8 cellular contexts compared by ENCODE assay signal in genomic region chr6:37155394-37156312, GRCh38. TPM values are rescaled to one million over a fixed set of nuclear protein-coding genes. Genes with fewer than 3 reads are reported as not detected.
DNase-seq lines count a peak whose midpoint lies in the region; ATAC-seq, FAIRE-seq and TF ChIP-seq lines count a peak whose summit lies in the region.

No MANE protein-coding gene starts in this region.

- no peaks in the 10 kb centered on the region for H3K9me3 Mint-ChIP-seq in T-helper 2 cell treated with Interferon-gamma antibody and Interleukin-4, amounts not matched to agents 5 μg/mL and 100 μg/mL, for 36 hours

- no peaks in the 10 kb centered on the region for H3K36me3 ChIP-seq in HepG2 (replicated peaks in 1 of 2; ENCODE audit: control insufficient read depth in 1 of 2, insufficient read depth in 2 of 2, low read length in 2 of 2)

- H3K27ac Mint-ChIP-seq in T-helper 2 cell treated with Interferon-gamma antibody and Interleukin-4, amounts not matched to agents 5 μg/mL and 100 μg/mL, for 36 hours, result no peak overlapping the region

- peak overlapping the region; percentile 75 for H3K4me2 ChIP-seq in HepG2 (ENCODE audit: low read depth, low read length)

- peak overlapping the region; percentile 21 to 49 (median 37) for H3K4me3 ChIP-seq in HepG2 (replicated peaks in 1 of 3; ENCODE audit: insufficient read depth in 1 of 3, low read depth in 2 of 3, low read length in 3 of 3)

- WGBS in HepG2 (ENCODE audit: low lambda C conversion rate), result 15% methylated on average over 11 of the region's 11 CpGs

- intact Hi-C loops in HepG2 (cut with micrococcal nuclease; ENCODE audit: unreplicated experiment), result loop anchor here (2.0 kb wide), 1 partner anchor 13 kb away; no protein-coding TSS in a partner anchor

- H3K27me3 ChIP-seq in HepG2 (ENCODE audit: control insufficient read depth in 1 of 2, insufficient read depth in 2 of 2, low read length in 2 of 2), result no peaks in the 10 kb centered on the region

- peak overlapping the region; percentile 61 for H3K4me3 Mint-ChIP-seq in T-helper 2 cell treated with Interferon-gamma antibody and Interleukin-4, amounts not matched to agents 5 μg/mL and 100 μg/mL, for 36 hours

- TF ChIP-seq CTCF in HepG2 (CRISPR knock-in tag; IDR thresholded peaks at IDR 0.05), result no peak

- no peaks in the 10 kb centered on the region for H3K27me3 Mint-ChIP-seq in T-helper 2 cell treated with Interferon-gamma antibody and Interleukin-4, amounts not matched to agents 5 μg/mL and 100 μg/mL, for 36 hours (ENCODE audit: low read depth)

- H3K27ac ChIP-seq in HepG2 (ENCODE audit: extremely low read length, insufficient read depth, low read length) (no peak overlapping the region), caudate nucleus (ENCODE audit: low read depth, low read length) (no peak overlapping the region)

- H3K79me2 ChIP-seq in HepG2 (ENCODE audit: insufficient read depth, low read length), result no peaks in the 10 kb centered on the region

- peak overlapping the region; percentile 57 for H3K9ac ChIP-seq in HepG2 (ENCODE audit: insufficient read depth, low read depth, low read length)

- H3K4me1 Mint-ChIP-seq in T-helper 2 cell treated with Interferon-gamma antibody and Interleukin-4, amounts not matched to agents 5 μg/mL and 100 μg/mL, for 36 hours (ENCODE audit: low read depth), result peaks cover 17% of the 10 kb centered on the region

- H4K20me1 ChIP-seq in HepG2 (ENCODE audit: insufficient read depth, low read length), result no peaks in the 10 kb centered on the region

- peaks cover 56% of the 10 kb centered on the region for H3K4me1 ChIP-seq in HepG2 (ENCODE audit: insufficient read depth, low read length)

- in situ Hi-C loops in HepG2 (cut with HindIII; ENCODE audit: extremely low pct_ligation_motif_present, low pct_unique_long_range_greater_than_20kb), result no loop called here

- TF ChIP-seq EP300 in HepG2 (IDR thresholded peaks at IDR 0.05; ENCODE audit: low read depth in 2 of 2, low read length in 2 of 2) (no peak), HepG2 (CRISPR knock-in tag; IDR thresholded peaks at IDR 0.05; ENCODE audit: borderline replicate concordance) (no peak)

- H3K9me3 ChIP-seq in HepG2 (ENCODE audit: low read length), result no peaks in the 10 kb centered on the region

- DNase-seq in T-helper 2 cell treated with Interferon-gamma antibody and Interleukin-4, amounts not matched to agents 5 μg/mL and 100 μg/mL, for 36 hours (ENCODE audit: low spot score), result peak; percentile 78
- DNase-seq in HepG2 (ENCODE audit: low spot score) (no peak), caudate nucleus (lab: John Stamatoyannopoulos, UW) (no peak), occipital lobe (lab: John Stamatoyannopoulos, UW) (no peak), putamen (ENCODE audit: low spot score) (no peak)
- no peak for DNase-seq in effector CD4-positive, alpha-beta T cell

- FAIRE-seq in HepG2 (lab: Jason Lieb, UNC), result no peak

- peak overlapping the region; percentile 50 for H2AFZ ChIP-seq in HepG2 (ENCODE audit: low read length)

- H3K36me3 Mint-ChIP-seq in T-helper 2 cell treated with Interferon-gamma antibody and Interleukin-4, amounts not matched to agents 5 μg/mL and 100 μg/mL, for 36 hours (ENCODE audit: low read depth), result no peaks in the 10 kb centered on the region

- BruUV-seq in HepG2 (replicated peaks; lab: Mats Ljungman, UMichigan), result no TSS peak

- no peak for TF ChIP-seq RAD21 in HepG2 (CRISPR knock-in tag; IDR thresholded peaks at IDR 0.05)

- no peak for TF ChIP-seq POLR2A in HepG2 (IDR thresholded peaks at IDR 0.05; ENCODE audit: insufficient read depth in 1 of 2, low read depth in 2 of 2, low read length in 2 of 2)

- POLR2A ChIA-PET in HepG2 (lab: Yijun Ruan, JAX), result interaction anchor here (0.8 to 2.3 kb wide), 7 partner anchors 8 to 46 kb away, joined by 3 to 5 read pairs (median 5); partner anchors contain the start of gene PIM1

- peak; percentile 93 for ATAC-seq in GM18867 (IDR thresholded peaks at IDR 0.05; ENCODE audit: unreplicated experiment)
- peak; percentile 88 for ATAC-seq in HG02840 (IDR thresholded peaks at IDR 0.05; ENCODE audit: low FRiP score, unreplicated experiment)
- peak; percentile 59; the same call in 2 of the 3 replicates for ATAC-seq in HepG2

- CTCF ChIA-PET in HepG2 (lab: Yijun Ruan, JAX; ENCODE audit: low intra/inter-chr PET ratio, low total read pairs), result no interaction called here

TF ChIP-seq in HepG2, 621 proteins besides CTCF, POLR2A, EP300 and RAD21 (continues in another document):
- TF ChIP-seq TOPORS (CRISPR knock-in tag; IDR thresholded peaks at IDR 0.05) (no peak), EZH2 (conservative IDR thresholded peaks at IDR 0.05; ENCODE audit: low read depth, low read length) (no peak), REXO4 (CRISPR knock-in tag; IDR thresholded peaks at IDR 0.05; ENCODE audit: borderline replicate concordance) (no peak), PHB2 (IDR thresholded peaks at IDR 0.05; ENCODE audit: partially characterized antibody) (no peak)
- TF ChIP-seq, protein P1, sequence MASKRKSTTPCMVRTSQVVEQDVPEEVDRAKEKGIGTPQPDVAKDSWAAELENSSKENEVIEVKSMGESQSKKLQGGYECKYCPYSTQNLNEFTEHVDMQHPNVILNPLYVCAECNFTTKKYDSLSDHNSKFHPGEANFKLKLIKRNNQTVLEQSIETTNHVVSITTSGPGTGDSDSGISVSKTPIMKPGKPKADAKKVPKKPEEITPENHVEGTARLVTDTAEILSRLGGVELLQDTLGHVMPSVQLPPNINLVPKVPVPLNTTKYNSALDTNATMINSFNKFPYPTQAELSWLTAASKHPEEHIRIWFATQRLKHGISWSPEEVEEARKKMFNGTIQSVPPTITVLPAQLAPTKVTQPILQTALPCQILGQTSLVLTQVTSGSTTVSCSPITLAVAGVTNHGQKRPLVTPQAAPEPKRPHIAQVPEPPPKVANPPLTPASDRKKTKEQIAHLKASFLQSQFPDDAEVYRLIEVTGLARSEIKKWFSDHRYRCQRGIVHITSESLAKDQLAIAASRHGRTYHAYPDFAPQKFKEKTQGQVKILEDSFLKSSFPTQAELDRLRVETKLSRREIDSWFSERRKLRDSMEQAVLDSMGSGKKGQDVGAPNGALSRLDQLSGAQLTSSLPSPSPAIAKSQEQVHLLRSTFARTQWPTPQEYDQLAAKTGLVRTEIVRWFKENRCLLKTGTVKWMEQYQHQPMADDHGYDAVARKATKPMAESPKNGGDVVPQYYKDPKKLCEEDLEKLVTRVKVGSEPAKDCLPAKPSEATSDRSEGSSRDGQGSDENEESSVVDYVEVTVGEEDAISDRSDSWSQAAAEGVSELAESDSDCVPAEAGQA (IDR thresholded peaks at IDR 0.05; ENCODE audit: low read depth), result no peak
- TF ChIP-seq, protein P1 (CRISPR knock-in tag; IDR thresholded peaks at IDR 0.05; ENCODE audit: borderline replicate concordance), result no peak

RNA-seq across cellular contexts. Expression of gene PIM1, which starts 14.3 kb away (rescaled TPM):
- total RNA-seq in HepG2 (2016; rRNA removed; fragmentation: Illumina TruSeq; extraction: Trizol) (19.1 and 29.4 TPM in 2 replicates), occipital lobe (22.8 TPM)
- 13.7 and 14.9 TPM in 2 replicates for total RNA-seq in HepG2 (2016; cell fraction: cytosol; rRNA removed; fragmentation: Illumina TruSeq; extraction: Trizol; ENCODE audit: low read depth)
- total RNA-seq in HepG2 (2016; cell fraction: insoluble cytoplasmic fraction; rRNA removed; fragmentation: Illumina TruSeq; extraction: Trizol), result 14.8 and 30.7 TPM in 2 replicates
- total RNA-seq in HepG2 (2016; cell fraction: membrane; rRNA removed; fragmentation: Illumina TruSeq; extraction: Trizol), result 28.0 and 32.4 TPM in 2 replicates
- total RNA-seq in HepG2 (2016; cell fraction: nucleus; rRNA removed; fragmentation: Illumina TruSeq; extraction: Trizol), result 29.7 and 34.7 TPM in 2 replicates
- 117 and 149 TPM in 2 replicates for polyA plus RNA-seq in HepG2 (2011; rRNA removed)
- polyA plus RNA-seq in HepG2 (2011; cell fraction: cytosol; rRNA removed), result 60.3 and 76.2 TPM in 2 replicates
- polyA plus RNA-seq in HepG2 (2011; cell fraction: nucleus; rRNA removed), result 145 and 149 TPM in 2 replicates
- polyA plus RNA-seq in HepG2 (2012), result 142 and 149 TPM in 2 replicates
- polyA plus RNA-seq in HepG2 (2016; cell fraction: cytosol; fragmentation: Illumina TruSeq; extraction: Trizol; ENCODE audit: low read depth), result 3.1 and 3.3 TPM in 2 replicates
- 15.9 and 19.2 TPM in 2 replicates for polyA plus RNA-seq in HepG2 (2016; cell fraction: insoluble cytoplasmic fraction; fragmentation: Illumina TruSeq; extraction: Trizol; ENCODE audit: low read depth)
- 7.9 and 8.1 TPM in 2 replicates for polyA plus RNA-seq in HepG2 (2016; cell fraction: membrane; fragmentation: Illumina TruSeq; extraction: Trizol; ENCODE audit: low read depth)
- polyA plus RNA-seq in HepG2 (2016; cell fraction: nucleus; fragmentation: Illumina TruSeq; extraction: Trizol; ENCODE audit: insufficient read depth, low read depth), result 68.4 and 71.9 TPM in 2 replicates
- 24.0 and 183 TPM in 2 replicates for polyA minus RNA-seq in HepG2 (2011; rRNA and poly(A)+ RNA removed; ENCODE audit: low replicate concordance)
- polyA minus RNA-seq in HepG2 (2011; cell fraction: cytosol; rRNA and poly(A)+ RNA removed), result 66.0 and 82.3 TPM in 2 replicates
- polyA minus RNA-seq in HepG2 (2011; cell fraction: nucleus; rRNA and poly(A)+ RNA removed), result 45.6 and 58.6 TPM in 2 replicates
